Comparison of ENCODE assay signal across 7 cellular contexts in genomic region chr17:30726310-30726709, GRCh38.
A peak's percentile ranks its signal among the peaks of the same experiment; 100 is the strongest.
DNase-seq lines count a peak whose midpoint lies in the region; ATAC-seq, FAIRE-seq and TF ChIP-seq lines count a peak whose summit lies in the region.
"Not testable (repeated sequence)": the region's sequence is repeated elsewhere in the genome, so short reads cannot be mapped to it uniquely, and the experiment has no call there.

No MANE protein-coding gene starts in this region.

- TF ChIP-seq CTCF in DND-41 (IDR thresholded peaks at IDR 0.05; ENCODE audit: borderline replicate concordance, extremely low read depth, low read length, poor library complexity, severe bottlenecking); HL-60 (IDR thresholded peaks at IDR 0.05; ENCODE audit: insufficient read depth, low read length); K562 (IDR thresholded peaks at IDR 0.05 in 2 of 3, conservative IDR thresholded peaks at IDR 0.05 in 1 of 3; ENCODE audit: insufficient read depth in 2 of 3, low read depth in 1 of 3, low read length in 3 of 3); lower lobe of right lung (IDR thresholded peaks at IDR 0.05): not testable (repeated sequence)

- not testable (repeated sequence) for TF ChIP-seq POLR2A in K562 (conservative IDR thresholded peaks at IDR 0.05)

- H3K9ac ChIP-seq in DND-41 (ENCODE audit: low read depth, low read length); K562 (ENCODE audit: insufficient read depth in 1 of 2, low read depth in 2 of 2, low read length in 2 of 2): not testable (repeated sequence)

- ATAC-seq in DND-41 (ENCODE audit: insufficient read depth, low read depth); activated CD8-positive, alpha-beta memory T cell treated with anti-CD3 and anti-CD28 coated beads, Interleukin-2, amount 10 ng/mL, durations not matched to agents 7 days and 5 days; K562; lower lobe of right lung: not testable (repeated sequence)

- H3K27ac ChIP-seq in DND-41 (ENCODE audit: low read length); K562 (ENCODE audit: extremely low read depth, low read depth, low read length); lower lobe of right lung: not testable (repeated sequence)
- peak overlapping the region; percentile 91 for H3K27ac ChIP-seq in HL-60 (replicated peaks)

- H3K4me1 Mint-ChIP-seq in activated CD8-positive, alpha-beta memory T cell treated with anti-CD3 and anti-CD28 coated beads, Interleukin-2, amount 10 ng/mL, durations not matched to agents 7 days and 5 days: not testable (repeated sequence)

- H3K4me3 Mint-ChIP-seq in activated CD8-positive, alpha-beta memory T cell treated with anti-CD3 and anti-CD28 coated beads, Interleukin-2, amount 10 ng/mL, durations not matched to agents 7 days and 5 days: not testable (repeated sequence)

- H3K36me3 Mint-ChIP-seq in activated CD8-positive, alpha-beta memory T cell treated with anti-CD3 and anti-CD28 coated beads, Interleukin-2, amount 10 ng/mL, durations not matched to agents 7 days and 5 days: not testable (repeated sequence)

- 89% methylated on average over 8 of the region's 9 CpGs for WGBS in K562 (ENCODE audit: insufficient coverage, low coverage, missing lambda C conversion rate)

- H3K9me1 ChIP-seq in K562 (ENCODE audit: control insufficient read depth, insufficient read depth, low read length): not testable (repeated sequence)

- in situ Hi-C loops in K562 (cut with MboI): not testable (repeated sequence)

- TF ChIP-seq EP300 in K562 (IDR thresholded peaks at IDR 0.05; ENCODE audit: low read length): not testable (repeated sequence)

- not testable (repeated sequence) for H3K9me3 Mint-ChIP-seq in activated CD8-positive, alpha-beta memory T cell treated with anti-CD3 and anti-CD28 coated beads, Interleukin-2, amount 10 ng/mL, durations not matched to agents 7 days and 5 days (ENCODE audit: low read depth)

- DNase-seq in DND-41: peak; percentile 1
- not testable (repeated sequence) for DNase-seq in HL-60 (ENCODE audit: low read depth in 1 of 2, low spot score in 1 of 2); activated CD8-positive, alpha-beta memory T cell treated with anti-CD3 and anti-CD28 coated beads, Interleukin-2, amount 10 ng/mL, durations not matched to agents 7 days and 5 days; K562 (ENCODE audit: extremely low read depth in 1 of 4, low spot score in 3 of 4)
- DNase-seq in cardiac septum (ENCODE audit: low spot score): peak; percentile 9
- DNase-seq in lower lobe of right lung: peak; percentile 4
- DNase-seq in posterior vena cava (ENCODE audit: low spot score): peak; percentile 17

- TF ChIP-seq RAD21 in K562 (CRISPR knock-in tag; conservative IDR thresholded peaks at IDR 0.05 in 1 of 2, IDR thresholded peaks at IDR 0.05 in 1 of 2): not testable (repeated sequence)

- H3K4me3 ChIP-seq in DND-41 (ENCODE audit: low read depth in 1 of 2, low read length in 2 of 2); HL-60 (replicated peaks; ENCODE audit: insufficient read depth, low read length); K562; lower lobe of right lung: not testable (repeated sequence)

- not testable (repeated sequence) for H3K4me1 ChIP-seq in DND-41 (ENCODE audit: insufficient read depth, low read length); lower lobe of right lung
- H3K4me1 ChIP-seq in K562 (replicated peaks in 1 of 2; ENCODE audit: control insufficient read depth in 2 of 2, insufficient read depth in 2 of 2, low read length in 2 of 2): peaks cover 8 to 29% of the 10 kb centered on the region in 2 experiments

- not testable (repeated sequence) for FAIRE-seq in K562 (lab: Jason Lieb, UNC)

- not testable (repeated sequence) for BruUV-seq in K562 (replicated peaks; lab: Mats Ljungman, UMichigan)

- POLR2A ChIA-PET in K562 (lab: Yijun Ruan, JAX): not testable (repeated sequence)

- H3K4me2 ChIP-seq in DND-41 (ENCODE audit: insufficient read depth, low read length); K562 (ENCODE audit: insufficient read depth, low read length): not testable (repeated sequence)

- H4K20me1 ChIP-seq in DND-41 (ENCODE audit: insufficient read depth, low read length): peaks cover 17% of the 10 kb centered on the region
- H4K20me1 ChIP-seq in K562 (replicated peaks; ENCODE audit: control insufficient read depth, insufficient read depth, low read length): not testable (repeated sequence)

- not testable (repeated sequence) for H3K9me3 ChIP-seq in DND-41 (ENCODE audit: insufficient read depth, low read length, severe bottlenecking); K562 (replicated peaks; ENCODE audit: control insufficient read depth, insufficient read depth, low read depth, low read length); lower lobe of right lung

- H3K27ac Mint-ChIP-seq in activated CD8-positive, alpha-beta memory T cell treated with anti-CD3 and anti-CD28 coated beads, Interleukin-2, amount 10 ng/mL, durations not matched to agents 7 days and 5 days: peak overlapping the region; percentile 28

- peaks cover 73% of the 10 kb centered on the region for H3K79me2 ChIP-seq in DND-41 (ENCODE audit: insufficient read depth, low read length)
- H3K79me2 ChIP-seq in K562 (ENCODE audit: control insufficient read depth, insufficient read depth, low read length): peaks cover 53% of the 10 kb centered on the region

- not testable (repeated sequence) for H3K36me3 ChIP-seq in DND-41 (ENCODE audit: insufficient read depth, low read length); K562 (ENCODE audit: control insufficient read depth, insufficient read depth, low read length); lower lobe of right lung

- not testable (repeated sequence) for H2AFZ ChIP-seq in DND-41 (ENCODE audit: low read depth, low read length); K562 (ENCODE audit: low read depth, low read length)

- H3K27me3 Mint-ChIP-seq in activated CD8-positive, alpha-beta memory T cell treated with anti-CD3 and anti-CD28 coated beads, Interleukin-2, amount 10 ng/mL, durations not matched to agents 7 days and 5 days: not testable (repeated sequence)

- CTCF ChIA-PET in activated CD8-positive, alpha-beta memory T cell treated with anti-CD3 and anti-CD28 coated beads, Interleukin-2, amount 10 ng/mL, durations not matched to agents 7 days and 5 days (lab: Charles Lee): interaction anchor here (1.2 kb wide), 1 partner anchor 98 kb away, joined by 3 read pairs; the partner anchor contains the start of gene CRLF3
- CTCF ChIA-PET in K562 (lab: Yijun Ruan, JAX; ENCODE audit: low intra/inter-chr PET ratio): not testable (repeated sequence)

- intact Hi-C loops in K562 (cut with micrococcal nuclease); cardiac septum (cut with DNase I); lower lobe of right lung (cut with DNase I); posterior vena cava (cut with DNase I): not testable (repeated sequence)

- H3K27me3 ChIP-seq in DND-41 (ENCODE audit: insufficient read depth, low read length, poor library complexity); HL-60 (ENCODE audit: insufficient read depth, poor library complexity, severe bottlenecking); K562 (ENCODE audit: control insufficient read depth in 2 of 2, insufficient read depth in 2 of 2, low read length in 2 of 2); lower lobe of right lung (ENCODE audit: low read depth): not testable (repeated sequence)

TF ChIP-seq in K562, 482 proteins besides CTCF, POLR2A, EP300 and RAD21:
- TF ChIP-seq ZNF146 (CRISPR knock-in tag; IDR thresholded peaks at IDR 0.05; ENCODE audit: unreplicated experiment) (peak; percentile 9), TFE3 (CRISPR knock-in tag; IDR thresholded peaks at IDR 0.05) (peak; percentile 55; the same call in 1 of the 2 replicates)
TF ChIP-seq in K562: peak in this region for 2; not testable (repeated sequence) for 480.
